16 cellular contexts compared by ENCODE assay signal in genomic region chr14:44979740-44980346, GRCh38. TPM values are rescaled to one million over a fixed set of nuclear protein-coding genes. Genes with fewer than 3 reads are reported as not detected.
DNase-seq lines count a peak whose midpoint lies in the region; ATAC-seq and TF ChIP-seq lines count a peak whose summit lies in the region.
"Had no signal": no experiment of that assay in that cellular context is flagged by ENCODE, and none has a peak within 500 bp of the region (broad histone marks: within the 10 kb centered on the region; RNA-seq: fewer than 3 reads in every experiment).

No MANE protein-coding gene starts in this region.

- intact Hi-C loops in MCF 10A (cut with micrococcal nuclease) (no loop called here), adrenal gland (cut with DNase I) (no loop called here), left ventricle myocardium superior (cut with micrococcal nuclease) (no loop called here), thyroid gland (cut with DNase I) (no loop called here), head of caudate nucleus (cut with DNase I) (no loop called here)

- H3K27me3 ChIP-seq in adrenal gland (no peaks in the 10 kb centered on the region), thyroid gland (no peaks in the 10 kb centered on the region), suprapubic skin (no peaks in the 10 kb centered on the region)
- H3K27me3 ChIP-seq: upper lobe of right lung had no signal

- TF ChIP-seq POLR2A in adrenal gland (IDR thresholded peaks at IDR 0.05) (no peak), thyroid gland (IDR thresholded peaks at IDR 0.05) (no peak), suprapubic skin (IDR thresholded peaks at IDR 0.05) (no peak)

- TF ChIP-seq CTCF in MCF 10A (IDR thresholded peaks at IDR 0.05; ENCODE audit: unreplicated experiment) (no peak), adrenal gland (IDR thresholded peaks at IDR 0.05) (no peak), thyroid gland (IDR thresholded peaks at IDR 0.05) (no peak), suprapubic skin (IDR thresholded peaks at IDR 0.05) (no peak)

- H3K4me3 ChIP-seq in adrenal gland (no peak overlapping the region), thyroid gland (replicated peaks in 1 of 3) (no peak overlapping the region), suprapubic skin (no peak overlapping the region)
- H3K4me3 ChIP-seq: GM23248, upper lobe of right lung had no signal

- H3K9me3 ChIP-seq in adrenal gland (replicated peaks in 1 of 3) = no peaks in the 10 kb centered on the region
- no peaks in the 10 kb centered on the region for H3K9me3 ChIP-seq in thyroid gland
- no peaks in the 10 kb centered on the region for H3K9me3 ChIP-seq in suprapubic skin
- H3K9me3 ChIP-seq: upper lobe of right lung had no signal

- H3K36me3 Mint-ChIP-seq in MCF 10A (ENCODE audit: insufficient read depth, unreplicated experiment) = no peaks in the 10 kb centered on the region

- no peak for TF ChIP-seq EP300 in suprapubic skin (IDR thresholded peaks at IDR 0.05)

- H3K27me3 Mint-ChIP-seq in MCF 10A (ENCODE audit: insufficient read depth, unreplicated experiment) = no peaks in the 10 kb centered on the region
- H3K27me3 Mint-ChIP-seq: activated CD4-positive, alpha-beta T cell treated with anti-CD3 and anti-CD28 coated beads, Interleukin-2, amount 10 ng/mL, durations not matched to agents 7 days and 5 days; activated naive CD4-positive, alpha-beta T cell treated with anti-CD3 and anti-CD28 coated beads, Interleukin-2, amount 50 U/mL, for 24 hours; CD4-positive, alpha-beta T cell had no signal

- H3K27ac ChIP-seq in adrenal gland (no peak overlapping the region), thyroid gland (no peak overlapping the region), suprapubic skin (no peak overlapping the region)
- H3K27ac ChIP-seq: GM23248, upper lobe of right lung had no signal

- BruUV-seq in MCF 10A (replicated peaks; lab: Mats Ljungman, UMichigan) = no TSS peak

- no peak overlapping the region for H3K27ac Mint-ChIP-seq in MCF 10A (ENCODE audit: low read depth, unreplicated experiment)
- H3K27ac Mint-ChIP-seq: activated CD4-positive, alpha-beta T cell treated with anti-CD3 and anti-CD28 coated beads, Interleukin-2, amount 10 ng/mL, durations not matched to agents 7 days and 5 days; CD4-positive, alpha-beta T cell had no signal

- in situ Hi-C loops in T47D (cut with HindIII; ENCODE audit: low pct_unique_long_range_greater_than_20kb, low sequenced_read_pairs) = no loop called here

- CTCF ChIA-PET in MCF 10A (lab: Yijun Ruan, JAX) = interaction anchor here (0.5 to 1.4 kb wide), 6 partner anchors 11 to 289 kb away, joined by 3 to 7 read pairs (median 4); no protein-coding TSS in a partner anchor

- no peak overlapping the region for H3K4me3 Mint-ChIP-seq in MCF 10A (ENCODE audit: unreplicated experiment)
- H3K4me3 Mint-ChIP-seq: activated CD4-positive, alpha-beta T cell treated with anti-CD3 and anti-CD28 coated beads, Interleukin-2, amount 10 ng/mL, durations not matched to agents 7 days and 5 days; activated naive CD4-positive, alpha-beta T cell treated with anti-CD3 and anti-CD28 coated beads, Interleukin-2, amount 50 U/mL, for 24 hours; CD4-positive, alpha-beta T cell had no signal

- POLR2A ChIA-PET in MCF 10A (lab: Yijun Ruan, JAX) = interaction anchor here (1.0 to 1.4 kb wide), 2 partner anchors 10 to 17 kb away, joined by 3 read pairs; no protein-coding TSS in a partner anchor

- DNase-seq in T47D (ENCODE audit: low read depth in 1 of 2, low spot score in 1 of 2) = peak; percentile 10 to 59
- DNase-seq in MCF 10A (ENCODE audit: unreplicated experiment) = no peak
- DNase-seq in adrenal gland = peak in 6 of 7 donors; percentile 38 to 80 (median 48)
- DNase-seq in left ventricle myocardium superior = peak; percentile 69
- DNase-seq in thyroid gland = peak; percentile 44 to 60
- DNase-seq in suprapubic skin (ENCODE audit: low spot score in 2 of 2) = no peak
- DNase-seq in GM19240 (ENCODE audit: insufficient read length, low spot score) = no peak
- no peak for DNase-seq in head of caudate nucleus
- DNase-seq: activated CD4-positive, alpha-beta T cell treated with anti-CD3 and anti-CD28 coated beads, Interleukin-2, amount 10 ng/mL, durations not matched to agents 7 days and 5 days; CD4-positive, alpha-beta T cell; GM23248; mesendoderm; NCI-H146; stimulated activated naive CD4-positive, alpha-beta T cell treated with Interleukin-2 at 50 U/mL for 16 hours; upper lobe of right lung had no signal

- H3K4me1 ChIP-seq in adrenal gland (replicated peaks in 1 of 2) (peaks cover 6 to 22% of the 10 kb centered on the region in 2 donors), thyroid gland (peaks cover 6 to 18% of the 10 kb centered on the region in 2 donors), suprapubic skin (peaks cover 9% of the 10 kb centered on the region)
- H3K4me1 ChIP-seq: upper lobe of right lung had no signal

- no peaks in the 10 kb centered on the region for H3K9me3 Mint-ChIP-seq in MCF 10A (ENCODE audit: unreplicated experiment)
- H3K9me3 Mint-ChIP-seq: activated CD4-positive, alpha-beta T cell treated with anti-CD3 and anti-CD28 coated beads, Interleukin-2, amount 10 ng/mL, durations not matched to agents 7 days and 5 days; activated naive CD4-positive, alpha-beta T cell treated with anti-CD3 and anti-CD28 coated beads, Interleukin-2, amount 50 U/mL, for 24 hours; CD4-positive, alpha-beta T cell had no signal

- H3K4me1 Mint-ChIP-seq in MCF 10A (ENCODE audit: insufficient read depth, unreplicated experiment) = peaks cover 22% of the 10 kb centered on the region

- H3K36me3 ChIP-seq in adrenal gland (replicated peaks in 1 of 2) = no peaks in the 10 kb centered on the region
- H3K36me3 ChIP-seq in thyroid gland = no peaks in the 10 kb centered on the region
- no peaks in the 10 kb centered on the region for H3K36me3 ChIP-seq in suprapubic skin
- H3K36me3 ChIP-seq: upper lobe of right lung had no signal

- peak; percentile 86 for ATAC-seq in left ventricle myocardium superior
- ATAC-seq: upper lobe of right lung had no signal

RNA-seq across cellular contexts. Expression of gene TOGARAM1, which starts 17.9 kb away (rescaled TPM):
- total RNA-seq in MCF 10A (2022) (12.0 and 15.8 TPM in 2 replicates), adrenal gland (10 to 100 TPM; 10.2 to 42.0 (median 19.1) TPM), left ventricle myocardium superior (21.9 TPM), thyroid gland (10 to 100 TPM; 30.3 to 54.8 (median 36.2) TPM), suprapubic skin (10 to 100 TPM; 12.5 to 24.3 (median 14.2) TPM)
- 10 to 100 TPM in 1 of 3 donors, 1 to 10 TPM in 2; 4.2 to 27.1 (median 5.7) TPM for polyA plus RNA-seq in adrenal gland

RNA-seq across cellular contexts. Expression of gene KLHL28, which starts 18.1 kb away (rescaled TPM):
- total RNA-seq in MCF 10A (2022) (11.2 and 13.8 TPM in 2 replicates), adrenal gland (10 to 100 TPM in 4 of 8 donors, 1 to 10 TPM in 4; 3.7 to 17.8 (median 10.2) TPM), left ventricle myocardium superior (13.0 TPM), thyroid gland (10 to 100 TPM; 12.0 to 21.0 (median 13.3) TPM), suprapubic skin (10 to 100 TPM; 13.7 to 23.5 (median 16.2) TPM)
- polyA plus RNA-seq in adrenal gland = 10 to 100 TPM in 1 of 3 donors, 1 to 10 TPM in 2; 1.5 to 10.5 (median 1.8) TPM

Comparison
In these comparisons a context has a peak if more than half of its experiments do, and no peak if none do; other contexts are left out.
1. DNase-seq: peak in T47D (2 of 2), adrenal gland (6 of 7), left ventricle myocardium superior (single experiment) and thyroid gland (2 of 2); none in MCF 10A (single experiment), suprapubic skin (0 of 2), GM19240 (single experiment) and head of caudate nucleus (0 of 42).